Comparison of ENCODE assay signal across 8 cellular contexts in the genomic region with DNA sequence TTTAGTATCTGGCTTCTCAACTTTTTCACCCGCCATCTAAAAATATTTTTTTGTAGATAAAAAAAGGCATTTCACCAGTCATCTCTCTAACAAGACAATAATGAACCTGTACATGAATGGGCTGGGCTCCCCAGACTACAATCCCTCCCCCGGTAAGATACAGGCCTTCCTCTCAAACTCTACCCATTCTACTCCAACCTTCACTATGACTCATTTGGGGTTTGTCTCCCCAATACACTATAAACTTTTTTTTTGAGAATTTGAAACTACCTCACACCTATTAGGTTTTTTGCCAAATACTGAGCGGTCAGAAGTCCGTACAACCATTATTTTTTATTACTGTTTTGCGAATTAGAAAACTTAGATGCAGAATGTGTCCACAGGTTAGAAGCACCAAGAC. TPM values are rescaled to one million over a fixed set of nuclear protein-coding genes. Genes with fewer than 3 reads are reported as not detected.
DNase-seq lines count a peak whose midpoint lies in the region; ATAC-seq and TF ChIP-seq lines count a peak whose summit lies in the region.

No MANE protein-coding gene starts in this region.

- H3K9ac ChIP-seq in MM.1S (ENCODE audit: low read length) (peak overlapping the region; percentile 77), colonic mucosa (ENCODE audit: low read depth in 2 of 2, low read length in 2 of 2) (peak overlapping the region; percentile 82 to 97)

- peaks cover 0 to 3% (median 0%) of the 10 kb centered on the region in 11 donors for H3K9me3 Mint-ChIP-seq in naive thymus-derived CD4-positive, alpha-beta T cell

- CTCF ChIA-PET in naive thymus-derived CD4-positive, alpha-beta T cell (lab: Charles Lee), result interaction anchor here (0.6 kb wide), 1 partner anchor 299 kb away, joined by 3 read pairs; no protein-coding TSS in a partner anchor

- peak overlapping the region; percentile 97 to 100 (median 100) for H3K4me3 Mint-ChIP-seq in naive thymus-derived CD4-positive, alpha-beta T cell

- TF ChIP-seq CTCF in MM.1S (IDR thresholded peaks at IDR 0.05; ENCODE audit: low read length) (no peak), colonic mucosa (IDR thresholded peaks at IDR 0.05) (no peak)

- peaks cover 20% of the 10 kb centered on the region for H3K79me2 ChIP-seq in MM.1S (ENCODE audit: low read length)

- H3K36me3 ChIP-seq in MM.1S (replicated peaks; ENCODE audit: insufficient read depth, low read length) (0 out of 2 replicates have a peak, but pooled peaks cover 2% of the 10 kb centered on the region), colonic mucosa (peaks cover 12% of the 10 kb centered on the region)
- peaks cover 9 to 42% (median 24%) of the 10 kb centered on the region in 3 experiments for H3K36me3 ChIP-seq in naive thymus-derived CD4-positive, alpha-beta T cell (ENCODE audit: control insufficient read depth in 2 of 3, insufficient read depth in 3 of 3, low read length in 3 of 3)

- peaks cover 4% of the 10 kb centered on the region; the same call in 1 of the 2 replicates for H3F3A ChIP-seq in MM.1S (ENCODE audit: insufficient read depth, low read length)

- DNase-seq in CD1c-positive myeloid dendritic cell (ENCODE audit: extremely low spot score) (peak; percentile 6), MM.1S (no peak), colonic mucosa (no peak), sciatic nerve (ENCODE audit: low spot score) (no peak), cerebellum (ENCODE audit: low spot score) (no peak), D341Med (ENCODE audit: low spot score) (no peak)
- DNase-seq in naive thymus-derived CD4-positive, alpha-beta T cell, result peak in 2 of 9 donors; percentile 11 to 48

- ATAC-seq in naive thymus-derived CD4-positive, alpha-beta T cell, result peak; percentile 42
- ATAC-seq in sciatic nerve (no peak), HG03175 (IDR thresholded peaks at IDR 0.05; ENCODE audit: unreplicated experiment) (no peak)

- H3K4me1 Mint-ChIP-seq in naive thymus-derived CD4-positive, alpha-beta T cell, result peaks cover 17 to 48% (median 36%) of the 10 kb centered on the region in 7 donors

- 0 out of 2 replicates have a peak, but pooled peaks cover 5% of the 10 kb centered on the region for H4K20me1 ChIP-seq in MM.1S (ENCODE audit: insufficient read depth, low read length)

- peak overlapping the region; percentile 69; the same call in 1 of the 2 replicates for H3K27ac ChIP-seq in MM.1S (ENCODE audit: low read length)
- peak overlapping the region; percentile 86 for H3K27ac ChIP-seq in colonic mucosa
- H3K27ac ChIP-seq in naive thymus-derived CD4-positive, alpha-beta T cell (ENCODE audit: low read depth, low read length), result peak overlapping the region; percentile 84

- H3K9me2 ChIP-seq in MM.1S (replicated peaks; ENCODE audit: insufficient read depth, low read length), result no peaks in the 10 kb centered on the region

- peak overlapping the region; percentile 73 for H3K4me3 ChIP-seq in MM.1S (ENCODE audit: low read length)
- peak overlapping the region; percentile 85 for H3K4me3 ChIP-seq in colonic mucosa
- peak overlapping the region; percentile 93 for H3K4me3 ChIP-seq in naive thymus-derived CD4-positive, alpha-beta T cell (ENCODE audit: low read length)

- H3K36me3 Mint-ChIP-seq in naive thymus-derived CD4-positive, alpha-beta T cell, result peaks cover 0 to 34% (median 26%) of the 10 kb centered on the region in 5 donors

- H3K9me3 ChIP-seq in MM.1S (replicated peaks; ENCODE audit: insufficient read depth, low read length) (no peaks in the 10 kb centered on the region), colonic mucosa (no peaks in the 10 kb centered on the region)
- H3K9me3 ChIP-seq in naive thymus-derived CD4-positive, alpha-beta T cell (ENCODE audit: control insufficient read depth in 2 of 3, low read length in 3 of 3), result no peaks in the 10 kb centered on the region

- H3K4me2 ChIP-seq in MM.1S (ENCODE audit: low read depth, low read length), result peak overlapping the region; percentile 72

- intact Hi-C loops in colonic mucosa (cut with DNase I), result no loop called here
- intact Hi-C loops in naive thymus-derived CD4-positive, alpha-beta T cell (cut with micrococcal nuclease), result loop anchor here (1.0 to 5.0 kb wide), 11 partner anchors 10 to 1041 kb away; a partner anchor contains a TSS
- intact Hi-C loops in sciatic nerve (cut with DNase I), result no loop called here

- no peaks in the 10 kb centered on the region for H3K27me3 Mint-ChIP-seq in naive thymus-derived CD4-positive, alpha-beta T cell

- H3K27me3 ChIP-seq in MM.1S (replicated peaks; ENCODE audit: insufficient read depth, low read length), result no peaks in the 10 kb centered on the region
- no peaks in the 10 kb centered on the region for H3K27me3 ChIP-seq in colonic mucosa
- H3K27me3 ChIP-seq in naive thymus-derived CD4-positive, alpha-beta T cell (ENCODE audit: control insufficient read depth in 2 of 2, insufficient read depth in 2 of 2, low read length in 2 of 2), result no peaks in the 10 kb centered on the region

- H3K4me1 ChIP-seq in MM.1S (ENCODE audit: low read length) (no peaks in the 10 kb centered on the region), colonic mucosa (no peaks in the 10 kb centered on the region)
- peaks cover 18 to 20% of the 10 kb centered on the region in 2 donors for H3K4me1 ChIP-seq in naive thymus-derived CD4-positive, alpha-beta T cell (ENCODE audit: control insufficient read depth in 2 of 2, insufficient read depth in 2 of 2, low read length in 2 of 2)

- H3K27ac Mint-ChIP-seq in naive thymus-derived CD4-positive, alpha-beta T cell, result peak overlapping the region; percentile 99 to 100 (median 100)

- POLR2A ChIA-PET in naive thymus-derived CD4-positive, alpha-beta T cell (lab: Charles Lee), result no interaction called here

- H2AFZ ChIP-seq in MM.1S (ENCODE audit: low read length), result 0 out of 2 replicates have a peak overlapping the region, but pooled peaks have one; percentile 43

RNA-seq across cellular contexts. Expression of a gene that starts 0.8 kb away (rescaled TPM):
- total RNA-seq in colonic mucosa (1,000 to 10,000 TPM in 1 of 2 donors, 100 to 1,000 TPM in 1; 782 to 1,047 TPM), sciatic nerve (772 TPM), cerebellum (582 TPM)
- total RNA-seq in naive thymus-derived CD4-positive, alpha-beta T cell, result 1,000 to 10,000 TPM; 1,134 to 1,668 (median 1,601) TPM
- 100 to 1,000 TPM; 697 to 787 TPM for polyA plus RNA-seq in naive thymus-derived CD4-positive, alpha-beta T cell

RNA-seq across cellular contexts. Expression of a gene that starts 10.1 kb away (rescaled TPM):
- total RNA-seq in colonic mucosa, result 10 to 100 TPM; 81.5 to 82.3 TPM
- total RNA-seq in naive thymus-derived CD4-positive, alpha-beta T cell, result 10 to 100 TPM; 43.5 to 94.7 (median 46.7) TPM
- 10 to 100 TPM; 70.2 to 78.1 TPM for polyA plus RNA-seq in naive thymus-derived CD4-positive, alpha-beta T cell
- 109 TPM for total RNA-seq in sciatic nerve
- 68.1 TPM for total RNA-seq in cerebellum

RNA-seq across cellular contexts. Expression of a gene that starts 26.4 kb away (rescaled TPM):
- total RNA-seq in colonic mucosa, result 10 to 100 TPM; 39.6 to 41.7 TPM
- 10 to 100 TPM; 44.9 to 57.7 (median 51.4) TPM for total RNA-seq in naive thymus-derived CD4-positive, alpha-beta T cell
- polyA plus RNA-seq in naive thymus-derived CD4-positive, alpha-beta T cell, result 1 to 10 TPM; 3.1 to 4.9 TPM
- total RNA-seq in sciatic nerve, result 81.3 TPM
- total RNA-seq in cerebellum, result 140 TPM

Comparison
In these comparisons a context has a peak if more than half of its experiments do, and no peak if none do; other contexts are left out.
1. intact Hi-C loops: an anchor here in naive thymus-derived CD4-positive, alpha-beta T cell (1.0 to 5.0 kb wide); none called in colonic mucosa and sciatic nerve.